In the genomic region with DNA sequence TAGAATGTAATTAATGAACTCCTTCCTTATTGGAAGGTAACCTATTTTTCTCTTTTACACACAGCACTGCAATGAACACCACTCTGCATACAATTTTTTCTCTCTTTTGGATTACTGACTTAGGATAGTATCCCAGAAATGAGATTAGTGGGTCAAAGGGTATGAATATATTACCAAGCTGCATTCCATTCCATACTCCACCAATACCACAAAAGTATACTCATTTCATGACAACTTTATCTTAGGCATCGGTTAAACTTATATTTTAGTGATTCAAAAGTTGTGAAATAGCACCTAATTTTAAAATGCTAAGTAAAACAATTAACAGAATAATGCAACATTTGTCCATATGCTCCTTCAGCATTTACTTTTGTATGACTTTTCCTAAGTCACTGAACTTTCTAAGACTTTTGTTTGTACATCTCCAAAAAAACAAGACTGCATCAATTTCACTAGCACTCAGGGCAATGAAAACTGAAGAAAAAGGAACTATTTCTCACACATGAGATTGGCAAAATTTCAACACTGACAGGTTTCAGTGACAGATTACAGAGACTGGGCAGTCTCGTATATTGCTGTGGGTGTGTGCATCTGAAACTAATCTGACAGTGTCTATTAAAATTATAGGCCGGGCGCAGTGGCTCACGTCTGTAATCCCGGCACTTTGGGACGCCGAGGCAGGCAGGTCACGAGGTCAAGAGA, we compare ENCODE assay signal across 10 cellular contexts. TPM values are rescaled to one million over a fixed set of nuclear protein-coding genes. Genes with fewer than 3 reads are reported as not detected.
DNase-seq lines count a peak whose midpoint lies in the region; ATAC-seq and TF ChIP-seq lines count a peak whose summit lies in the region.
"Had no signal": no experiment of that assay in that cellular context is flagged by ENCODE, and none has a peak within 500 bp of the region (broad histone marks: within the 10 kb centered on the region; RNA-seq: fewer than 3 reads in every experiment).

No MANE protein-coding gene starts in this region.

- H3K27ac ChIP-seq in brain microvascular endothelial cell = peak overlapping the region; percentile 5
- no peak overlapping the region for H3K27ac ChIP-seq in uterus
- H3K27ac ChIP-seq in naive thymus-derived CD4-positive, alpha-beta T cell (ENCODE audit: low read depth, low read length) = no peak overlapping the region

- H3K9me3 Mint-ChIP-seq in naive thymus-derived CD4-positive, alpha-beta T cell = no peaks in the 10 kb centered on the region
- H3K9me3 Mint-ChIP-seq: activated T-helper 17 cell treated with anti-CD3 and anti-CD28 coated beads, Interleukin-2, amount 50 U/mL, for 72 hours had no signal

- intact Hi-C loops in mucosa of descending colon (cut with DNase I, micrococcal nuclease) = no loop called here
- intact Hi-C loops in uterus (cut with DNase I; ENCODE audit: low total_unique reads) = no loop called here
- intact Hi-C loops in naive thymus-derived CD4-positive, alpha-beta T cell (cut with micrococcal nuclease) = no loop called here

- H3K4me1 ChIP-seq in mucosa of descending colon (ENCODE audit: low read depth) (no peaks in the 10 kb centered on the region), uterus (no peaks in the 10 kb centered on the region)
- H3K4me1 ChIP-seq in naive thymus-derived CD4-positive, alpha-beta T cell (ENCODE audit: control insufficient read depth in 2 of 2, insufficient read depth in 2 of 2, low read length in 2 of 2) = no peaks in the 10 kb centered on the region

- no peak for TF ChIP-seq POLR2A in uterus (IDR thresholded peaks at IDR 0.05)

- peaks cover 9 to 52% (median 35%) of the 10 kb centered on the region in 7 donors for H3K4me1 Mint-ChIP-seq in naive thymus-derived CD4-positive, alpha-beta T cell
- H3K4me1 Mint-ChIP-seq: activated T-helper 17 cell treated with anti-CD3 and anti-CD28 coated beads, Interleukin-2, amount 50 U/mL, for 72 hours had no signal

- H3K4me3 ChIP-seq in brain microvascular endothelial cell (ENCODE audit: low read depth, low read length) (no peak overlapping the region), mucosa of descending colon (no peak overlapping the region), uterus (no peak overlapping the region)
- H3K4me3 ChIP-seq in naive thymus-derived CD4-positive, alpha-beta T cell (ENCODE audit: low read length) = no peak overlapping the region

- H3K27me3 Mint-ChIP-seq in naive thymus-derived CD4-positive, alpha-beta T cell = no peaks in the 10 kb centered on the region
- H3K27me3 Mint-ChIP-seq: activated T-helper 17 cell treated with anti-CD3 and anti-CD28 coated beads, Interleukin-2, amount 50 U/mL, for 72 hours had no signal

- H3K9me3 ChIP-seq in mucosa of descending colon (no peaks in the 10 kb centered on the region), uterus (no peaks in the 10 kb centered on the region)
- no peaks in the 10 kb centered on the region for H3K9me3 ChIP-seq in naive thymus-derived CD4-positive, alpha-beta T cell (ENCODE audit: control insufficient read depth in 2 of 3, low read length in 3 of 3)

- H3K27me3 ChIP-seq in brain microvascular endothelial cell (replicated peaks) (no peaks in the 10 kb centered on the region), uterus (no peaks in the 10 kb centered on the region)
- no peaks in the 10 kb centered on the region for H3K27me3 ChIP-seq in naive thymus-derived CD4-positive, alpha-beta T cell (ENCODE audit: control insufficient read depth in 2 of 2, insufficient read depth in 2 of 2, low read length in 2 of 2)

- peak overlapping the region in 1 of 9 donors; percentile 19 for H3K27ac Mint-ChIP-seq in naive thymus-derived CD4-positive, alpha-beta T cell
- H3K27ac Mint-ChIP-seq: activated T-helper 17 cell treated with anti-CD3 and anti-CD28 coated beads, Interleukin-2, amount 50 U/mL, for 72 hours had no signal

- CTCF ChIA-PET in naive thymus-derived CD4-positive, alpha-beta T cell (lab: Charles Lee) = no interaction called here

- POLR2A ChIA-PET in naive thymus-derived CD4-positive, alpha-beta T cell (lab: Charles Lee) = no interaction called here

- peak; percentile 52 for ATAC-seq in mucosa of descending colon
- ATAC-seq in naive thymus-derived CD4-positive, alpha-beta T cell = no peak
- ATAC-seq: activated T-helper 17 cell treated with anti-CD3 and anti-CD28 coated beads, Interleukin-2, amount 50 U/mL, for 72 hours had no signal

- DNase-seq in EL = peak; percentile 76
- DNase-seq in NOMO-1 treated with DMSO at 0.1 percent for 48 hours (lab: John Stamatoyannopoulos, UW; ENCODE audit: unreplicated experiment) = peak; percentile 81
- DNase-seq in brain microvascular endothelial cell = no peak
- peak in 1 of 3 donors; percentile 15 for DNase-seq in mucosa of descending colon
- DNase-seq in T-helper 1 cell = no peak
- no peak for DNase-seq in uterus
- no peak for DNase-seq in cerebellar cortex (ENCODE audit: low spot score)
- DNase-seq in naive thymus-derived CD4-positive, alpha-beta T cell = no peak
- DNase-seq: NCI-H1092 treated with DMSO at 0.1 percent for 48 hours had no signal

- peaks cover 4% of the 10 kb centered on the region for H3K36me3 ChIP-seq in brain microvascular endothelial cell (replicated peaks)
- H3K36me3 ChIP-seq in mucosa of descending colon (ENCODE audit: low read depth) = no peaks in the 10 kb centered on the region
- no peaks in the 10 kb centered on the region for H3K36me3 ChIP-seq in uterus
- peaks cover 0 to 31% (median 14%) of the 10 kb centered on the region in 3 experiments for H3K36me3 ChIP-seq in naive thymus-derived CD4-positive, alpha-beta T cell (ENCODE audit: control insufficient read depth in 2 of 3, insufficient read depth in 3 of 3, low read length in 3 of 3)

- no peak for TF ChIP-seq CTCF in brain microvascular endothelial cell (IDR thresholded peaks at IDR 0.05; ENCODE audit: low read depth, low read length, missing control alignments)
- TF ChIP-seq CTCF in mucosa of descending colon (IDR thresholded peaks at IDR 0.05) = no peak
- TF ChIP-seq CTCF in uterus (IDR thresholded peaks at IDR 0.05) = no peak

- H3K4me3 Mint-ChIP-seq in naive thymus-derived CD4-positive, alpha-beta T cell = no peak overlapping the region
- H3K4me3 Mint-ChIP-seq: activated T-helper 17 cell treated with anti-CD3 and anti-CD28 coated beads, Interleukin-2, amount 50 U/mL, for 72 hours had no signal

- in situ Hi-C loops in brain microvascular endothelial cell (cut with HindIII; ENCODE audit: low pct_ligation_motif_present, low sequenced_read_pairs) = no loop called here

- peaks cover 4 to 22% (median 19%) of the 10 kb centered on the region in 5 donors for H3K36me3 Mint-ChIP-seq in naive thymus-derived CD4-positive, alpha-beta T cell

RNA-seq across cellular contexts. Expression of a gene that starts 32.1 kb away (rescaled TPM):
- 10 to 100 TPM; 43.2 to 65.3 (median 43.3) TPM for total RNA-seq in mucosa of descending colon
- 100 to 1,000 TPM in 1 of 4 donors, 10 to 100 TPM in 3; 14.7 to 122 (median 45.9) TPM for total RNA-seq in uterus
- total RNA-seq in naive thymus-derived CD4-positive, alpha-beta T cell = 100 to 1,000 TPM in 1 of 5 experiments, 10 to 100 TPM in 4; 68.6 to 114 (median 89.3) TPM
- 10 to 100 TPM; 44.8 to 57.6 TPM for polyA plus RNA-seq in naive thymus-derived CD4-positive, alpha-beta T cell

Comparison
In these comparisons a context has a peak if more than half of its experiments do, and no peak if none do; other contexts are left out.
1. DNase-seq: peak in EL (single experiment) and NOMO-1 treated with DMSO at 0.1 percent for 48 hours (single experiment); none in brain microvascular endothelial cell (single experiment), T-helper 1 cell (0 of 5), uterus (0 of 2), cerebellar cortex (single experiment) and naive thymus-derived CD4-positive, alpha-beta T cell (0 of 9).